Comparison of ENCODE assay signal across 1 cellular context in genomic region chr19:9323919-9324583, GRCh38.
A peak's percentile ranks its signal among the peaks of the same experiment; 100 is the strongest.
TF ChIP-seq lines count a peak whose summit lies in the region.

ZNF559 (plus strand) TSS chr19:9324179; CDS start chr19:9338550, 14,371 bp downstream.

TF ChIP-seq in K562, 482 proteins besides CTCF, POLR2A, EP300 and RAD21 (continued from another document and continues in another):
- TF ChIP-seq, protein P1, sequence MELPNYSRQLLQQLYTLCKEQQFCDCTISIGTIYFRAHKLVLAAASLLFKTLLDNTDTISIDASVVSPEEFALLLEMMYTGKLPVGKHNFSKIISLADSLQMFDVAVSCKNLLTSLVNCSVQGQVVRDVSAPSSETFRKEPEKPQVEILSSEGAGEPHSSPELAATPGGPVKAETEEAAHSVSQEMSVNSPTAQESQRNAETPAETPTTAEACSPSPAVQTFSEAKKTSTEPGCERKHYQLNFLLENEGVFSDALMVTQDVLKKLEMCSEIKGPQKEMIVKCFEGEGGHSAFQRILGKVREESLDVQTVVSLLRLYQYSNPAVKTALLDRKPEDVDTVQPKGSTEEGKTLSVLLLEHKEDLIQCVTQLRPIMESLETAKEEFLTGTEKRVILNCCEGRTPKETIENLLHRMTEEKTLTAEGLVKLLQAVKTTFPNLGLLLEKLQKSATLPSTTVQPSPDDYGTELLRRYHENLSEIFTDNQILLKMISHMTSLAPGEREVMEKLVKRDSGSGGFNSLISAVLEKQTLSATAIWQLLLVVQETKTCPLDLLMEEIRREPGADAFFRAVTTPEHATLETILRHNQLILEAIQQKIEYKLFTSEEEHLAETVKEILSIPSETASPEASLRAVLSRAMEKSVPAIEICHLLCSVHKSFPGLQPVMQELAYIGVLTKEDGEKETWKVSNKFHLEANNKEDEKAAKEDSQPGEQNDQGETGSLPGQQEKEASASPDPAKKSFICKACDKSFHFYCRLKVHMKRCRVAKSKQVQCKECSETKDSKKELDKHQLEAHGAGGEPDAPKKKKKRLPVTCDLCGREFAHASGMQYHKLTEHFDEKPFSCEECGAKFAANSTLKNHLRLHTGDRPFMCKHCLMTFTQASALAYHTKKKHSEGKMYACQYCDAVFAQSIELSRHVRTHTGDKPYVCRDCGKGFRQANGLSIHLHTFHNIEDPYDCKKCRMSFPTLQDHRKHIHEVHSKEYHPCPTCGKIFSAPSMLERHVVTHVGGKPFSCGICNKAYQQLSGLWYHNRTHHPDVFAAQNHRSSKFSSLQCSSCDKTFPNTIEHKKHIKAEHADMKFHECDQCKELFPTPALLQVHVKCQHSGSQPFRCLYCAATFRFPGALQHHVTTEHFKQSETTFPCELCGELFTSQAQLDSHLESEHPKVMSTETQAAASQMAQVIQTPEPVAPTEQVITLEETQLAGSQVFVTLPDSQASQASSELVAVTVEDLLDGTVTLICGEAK (IDR thresholded peaks at IDR 0.05): no peak
- TF ChIP-seq, protein P1 (CRISPR knock-in tag; IDR thresholded peaks at IDR 0.05): no peak
- TF ChIP-seq, protein P2, sequence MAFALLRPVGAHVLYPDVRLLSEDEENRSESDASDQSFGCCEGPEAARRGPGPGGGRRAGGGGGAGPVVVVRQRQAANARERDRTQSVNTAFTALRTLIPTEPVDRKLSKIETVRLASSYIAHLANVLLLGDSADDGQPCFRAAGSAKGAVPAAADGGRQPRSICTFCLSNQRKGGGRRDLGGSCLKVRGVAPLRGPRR (CRISPR knock-in tag; IDR thresholded peaks at IDR 0.05): no peak
- no peak for TF ChIP-seq SETDB1 (IDR thresholded peaks at IDR 0.05; ENCODE audit: low read length)
- TF ChIP-seq SP1 (CRISPR knock-in tag; IDR thresholded peaks at IDR 0.05): peak; percentile 57
- no peak for TF ChIP-seq ATF1 (CRISPR knock-in tag; IDR thresholded peaks at IDR 0.05)
- TF ChIP-seq ATF1 (tag; IDR thresholded peaks at IDR 0.05): no peak
- no peak for TF ChIP-seq CAMTA2 (CRISPR knock-in tag; conservative IDR thresholded peaks at IDR 0.05)
- TF ChIP-seq ZNF778 (CRISPR knock-in tag; IDR thresholded peaks at IDR 0.05): no peak
- TF ChIP-seq, protein P3, sequence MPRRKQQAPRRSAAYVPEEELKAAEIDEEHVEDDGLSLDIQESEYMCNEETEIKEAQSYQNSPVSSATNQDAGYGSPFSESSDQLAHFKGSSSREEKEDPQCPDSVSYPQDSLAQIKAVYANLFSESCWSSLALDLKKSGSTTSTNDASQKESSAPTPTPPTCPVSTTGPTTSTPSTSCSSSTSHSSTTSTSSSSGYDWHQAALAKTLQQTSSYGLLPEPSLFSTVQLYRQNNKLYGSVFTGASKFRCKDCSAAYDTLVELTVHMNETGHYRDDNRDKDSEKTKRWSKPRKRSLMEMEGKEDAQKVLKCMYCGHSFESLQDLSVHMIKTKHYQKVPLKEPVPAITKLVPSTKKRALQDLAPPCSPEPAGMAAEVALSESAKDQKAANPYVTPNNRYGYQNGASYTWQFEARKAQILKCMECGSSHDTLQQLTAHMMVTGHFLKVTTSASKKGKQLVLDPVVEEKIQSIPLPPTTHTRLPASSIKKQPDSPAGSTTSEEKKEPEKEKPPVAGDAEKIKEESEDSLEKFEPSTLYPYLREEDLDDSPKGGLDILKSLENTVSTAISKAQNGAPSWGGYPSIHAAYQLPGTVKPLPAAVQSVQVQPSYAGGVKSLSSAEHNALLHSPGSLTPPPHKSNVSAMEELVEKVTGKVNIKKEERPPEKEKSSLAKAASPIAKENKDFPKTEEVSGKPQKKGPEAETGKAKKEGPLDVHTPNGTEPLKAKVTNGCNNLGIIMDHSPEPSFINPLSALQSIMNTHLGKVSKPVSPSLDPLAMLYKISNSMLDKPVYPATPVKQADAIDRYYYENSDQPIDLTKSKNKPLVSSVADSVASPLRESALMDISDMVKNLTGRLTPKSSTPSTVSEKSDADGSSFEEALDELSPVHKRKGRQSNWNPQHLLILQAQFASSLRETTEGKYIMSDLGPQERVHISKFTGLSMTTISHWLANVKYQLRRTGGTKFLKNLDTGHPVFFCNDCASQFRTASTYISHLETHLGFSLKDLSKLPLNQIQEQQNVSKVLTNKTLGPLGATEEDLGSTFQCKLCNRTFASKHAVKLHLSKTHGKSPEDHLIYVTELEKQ (CRISPR knock-in tag; IDR thresholded peaks at IDR 0.05): no peak
- TF ChIP-seq, protein P4, sequence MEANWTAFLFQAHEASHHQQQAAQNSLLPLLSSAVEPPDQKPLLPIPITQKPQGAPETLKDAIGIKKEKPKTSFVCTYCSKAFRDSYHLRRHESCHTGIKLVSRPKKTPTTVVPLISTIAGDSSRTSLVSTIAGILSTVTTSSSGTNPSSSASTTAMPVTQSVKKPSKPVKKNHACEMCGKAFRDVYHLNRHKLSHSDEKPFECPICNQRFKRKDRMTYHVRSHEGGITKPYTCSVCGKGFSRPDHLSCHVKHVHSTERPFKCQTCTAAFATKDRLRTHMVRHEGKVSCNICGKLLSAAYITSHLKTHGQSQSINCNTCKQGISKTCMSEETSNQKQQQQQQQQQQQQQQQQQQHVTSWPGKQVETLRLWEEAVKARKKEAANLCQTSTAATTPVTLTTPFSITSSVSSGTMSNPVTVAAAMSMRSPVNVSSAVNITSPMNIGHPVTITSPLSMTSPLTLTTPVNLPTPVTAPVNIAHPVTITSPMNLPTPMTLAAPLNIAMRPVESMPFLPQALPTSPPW (CRISPR knock-in tag; IDR thresholded peaks at IDR 0.05): peak; percentile 61
- 0 out of 2 replicates have a peak, but pooled peaks have one; percentile 7 for TF ChIP-seq NFRKB (IDR thresholded peaks at IDR 0.05; ENCODE audit: low read depth)
- TF ChIP-seq XRCC5 (IDR thresholded peaks at IDR 0.05; ENCODE audit: low read depth, low read length): no peak
- TF ChIP-seq TAF7 (tag; IDR thresholded peaks at IDR 0.05): peak; percentile 23; the same call in 1 of the 2 replicates
- TF ChIP-seq ZNF318 (IDR thresholded peaks at IDR 0.05; ENCODE audit: borderline replicate concordance in 1 of 2, low read depth in 1 of 2): no peak
- TF ChIP-seq MITF (IDR thresholded peaks at IDR 0.05): no peak
- TF ChIP-seq SRF (CRISPR knock-in tag; IDR thresholded peaks at IDR 0.05): no peak
- peak; percentile 47 for TF ChIP-seq HNRNPLL (IDR thresholded peaks at IDR 0.05; ENCODE audit: low read depth, low read length, poor library complexity, severe bottlenecking)
- no peak for TF ChIP-seq MTA1 (IDR thresholded peaks at IDR 0.05; ENCODE audit: borderline replicate concordance)
- no peak for TF ChIP-seq LARP7 (IDR thresholded peaks at IDR 0.05)
- TF ChIP-seq MYC (IDR thresholded peaks at IDR 0.05; ENCODE audit: low read depth, low read length): 0 out of 2 replicates have a peak, but pooled peaks have one; percentile 41
- TF ChIP-seq MYC (CRISPR knock-in tag; IDR thresholded peaks at IDR 0.05; ENCODE audit: borderline replicate concordance, low read depth): no peak
- TF ChIP-seq, protein P5, sequence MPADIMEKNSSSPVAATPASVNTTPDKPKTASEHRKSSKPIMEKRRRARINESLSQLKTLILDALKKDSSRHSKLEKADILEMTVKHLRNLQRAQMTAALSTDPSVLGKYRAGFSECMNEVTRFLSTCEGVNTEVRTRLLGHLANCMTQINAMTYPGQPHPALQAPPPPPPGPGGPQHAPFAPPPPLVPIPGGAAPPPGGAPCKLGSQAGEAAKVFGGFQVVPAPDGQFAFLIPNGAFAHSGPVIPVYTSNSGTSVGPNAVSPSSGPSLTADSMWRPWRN (IDR thresholded peaks at IDR 0.05; ENCODE audit: low read depth): no peak
- TF ChIP-seq MTF1 (CRISPR knock-in tag; IDR thresholded peaks at IDR 0.05; ENCODE audit: borderline replicate concordance): no peak
- TF ChIP-seq CEBPG (CRISPR knock-in tag; IDR thresholded peaks at IDR 0.05): no peak
- peak in 1 of 2 experiments; percentile 28; a peak in 1 of 4 replicates for TF ChIP-seq CEBPG (tag; conservative IDR thresholded peaks at IDR 0.05 in 1 of 2, IDR thresholded peaks at IDR 0.05 in 1 of 2)
- peak; percentile 86 for TF ChIP-seq POLR2B (IDR thresholded peaks at IDR 0.05; ENCODE audit: low read depth, partially characterized antibody)
- TF ChIP-seq, protein P6, sequence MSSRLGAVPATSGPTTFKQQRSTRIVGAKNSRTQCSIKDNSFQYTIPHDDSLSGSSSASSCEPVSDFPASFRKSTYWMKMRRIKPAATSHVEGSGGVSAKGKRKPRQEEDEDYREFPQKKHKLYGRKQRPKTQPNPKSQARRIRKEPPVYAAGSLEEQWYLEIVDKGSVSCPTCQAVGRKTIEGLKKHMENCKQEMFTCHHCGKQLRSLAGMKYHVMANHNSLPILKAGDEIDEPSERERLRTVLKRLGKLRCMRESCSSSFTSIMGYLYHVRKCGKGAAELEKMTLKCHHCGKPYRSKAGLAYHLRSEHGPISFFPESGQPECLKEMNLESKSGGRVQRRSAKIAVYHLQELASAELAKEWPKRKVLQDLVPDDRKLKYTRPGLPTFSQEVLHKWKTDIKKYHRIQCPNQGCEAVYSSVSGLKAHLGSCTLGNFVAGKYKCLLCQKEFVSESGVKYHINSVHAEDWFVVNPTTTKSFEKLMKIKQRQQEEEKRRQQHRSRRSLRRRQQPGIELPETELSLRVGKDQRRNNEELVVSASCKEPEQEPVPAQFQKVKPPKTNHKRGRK (tag; IDR thresholded peaks at IDR 0.05): no peak
